In genomic region chr1:145932522-145933009, GRCh38 we compare ENCODE assay signal across 8 cellular contexts. TPM values are rescaled to one million over a fixed set of nuclear protein-coding genes. Genes with fewer than 3 reads are reported as not detected.
DNase-seq lines count a peak whose midpoint lies in the region; ATAC-seq and TF ChIP-seq lines count a peak whose summit lies in the region.
"Not testable (repeated sequence)": the region's sequence is repeated elsewhere in the genome, so short reads cannot be mapped to it uniquely, and the experiment has no call there.

No MANE protein-coding gene starts in this region.

- H3K27ac ChIP-seq in CD4-positive, alpha-beta memory T cell (ENCODE audit: low read depth, low read length): peak overlapping the region; percentile 47
- H3K27ac ChIP-seq in OCI-LY1 (ENCODE audit: low read depth, low read length, poor library complexity, severe bottlenecking) (peak overlapping the region; percentile 85), lower lobe of right lung (peak overlapping the region; percentile 28)

- not testable (repeated sequence) for H3K79me2 ChIP-seq in OCI-LY1 (ENCODE audit: insufficient read depth, low read length)

- peaks cover 34% of the 10 kb centered on the region for H3K4me1 ChIP-seq in CD4-positive, alpha-beta memory T cell (ENCODE audit: insufficient read depth, low read length)
- peaks cover 34% of the 10 kb centered on the region for H3K4me1 ChIP-seq in OCI-LY1 (ENCODE audit: insufficient read depth, low read length, severe bottlenecking)
- peaks cover 20% of the 10 kb centered on the region for H3K4me1 ChIP-seq in lower lobe of right lung

- peaks cover 17% of the 10 kb centered on the region for H3K36me3 ChIP-seq in CD4-positive, alpha-beta memory T cell (ENCODE audit: insufficient read depth, low read length)
- H3K36me3 ChIP-seq in OCI-LY1 (ENCODE audit: insufficient read depth, low read length): peaks cover 13% of the 10 kb centered on the region; the same call in 1 of the 2 replicates
- H3K36me3 ChIP-seq in lower lobe of right lung: peaks cover 44% of the 10 kb centered on the region

- peak overlapping the region in 7 of 8 donors; percentile 56 to 79 (median 76) for H3K4me3 Mint-ChIP-seq in CD4-positive, alpha-beta memory T cell

- CTCF ChIA-PET in CD4-positive, alpha-beta memory T cell (lab: Charles Lee; ENCODE audit: partially characterized antibody): interaction anchor here (1.3 to 3.2 kb wide), 3 partner anchors 25 to 46 kb away, joined by 4 to 14 read pairs (median 5); partner anchors contain the start of gene LIX1L

- POLR2A ChIA-PET in CD4-positive, alpha-beta memory T cell (lab: Charles Lee; ENCODE audit: partially characterized antibody): interaction anchor here (1.0 to 8.6 kb wide), 5 partner anchors 14 to 87 kb away, joined by 3 to 444 read pairs (median 4); partner anchors contain the start of genes ANKRD34A, LIX1L, NUDT17 and PEX11B

- peak in 1 of 2 donors; percentile 33 for ATAC-seq in lower lobe of right lung

- H3K4me3 ChIP-seq in CD4-positive, alpha-beta memory T cell (ENCODE audit: low read length in 2 of 2); lower lobe of right lung: not testable (repeated sequence)
- H3K4me3 ChIP-seq in OCI-LY1 (ENCODE audit: low read depth, low read length, poor library complexity, severe bottlenecking): peak overlapping the region; percentile 45

- not testable (repeated sequence) for H3K9me3 ChIP-seq in CD4-positive, alpha-beta memory T cell (ENCODE audit: control insufficient read depth in 1 of 2, low read length in 2 of 2); OCI-LY1 (ENCODE audit: low read length); lower lobe of right lung

- H3K4me2 ChIP-seq in OCI-LY1 (ENCODE audit: low read length): peak overlapping the region; percentile 58

- peaks cover 19 to 43% (median 30%) of the 10 kb centered on the region in 4 donors for H3K4me1 Mint-ChIP-seq in CD4-positive, alpha-beta memory T cell

- peak overlapping the region; percentile 87 to 96 (median 93) for H3K27ac Mint-ChIP-seq in CD4-positive, alpha-beta memory T cell

- intact Hi-C loops in CD4-positive, alpha-beta memory T cell (cut with micrococcal nuclease); lower lobe of right lung (cut with DNase I): not testable (repeated sequence)

- not testable (repeated sequence) for TF ChIP-seq CTCF in OCI-LY1 (IDR thresholded peaks at IDR 0.05; ENCODE audit: low read length); lower lobe of right lung (IDR thresholded peaks at IDR 0.05)

- not testable (repeated sequence) for H3K27me3 ChIP-seq in CD4-positive, alpha-beta memory T cell (ENCODE audit: insufficient read depth, low read length); OCI-LY1 (ENCODE audit: insufficient read depth, low read length); lower lobe of right lung (ENCODE audit: low read depth)

- not testable (repeated sequence) for H3K27me3 Mint-ChIP-seq in CD4-positive, alpha-beta memory T cell

- not testable (repeated sequence) for H3F3A ChIP-seq in OCI-LY1 (ENCODE audit: insufficient read depth, low read length)

- peak; percentile 39 to 66 (median 55) for DNase-seq in CD4-positive, alpha-beta memory T cell
- DNase-seq in KBM-7 (peak; percentile 83), UCSD-AML1 (lab: John Stamatoyannopoulos, UW; ENCODE audit: unreplicated experiment) (peak; percentile 18)
- DNase-seq in activated T-cell treated with anti-CD3 and anti-CD28 coated beads, Interleukin-2, amount 50 U/mL, for 48 hours: peak; percentile 52 to 63
- DNase-seq in central memory CD4-positive, alpha-beta T cell: peak; percentile 58
- not testable (repeated sequence) for DNase-seq in lower lobe of right lung
- peak; percentile 19 for DNase-seq in stimulated activated CD4-positive, alpha-beta T cell treated with anti-CD3 and anti-CD28 coated beads, Interleukin-4, amount 100 ng/mL, for 24 hours

- H3K36me3 Mint-ChIP-seq in CD4-positive, alpha-beta memory T cell: peaks cover 22 to 34% of the 10 kb centered on the region in 2 donors

- H4K20me1 ChIP-seq in OCI-LY1 (ENCODE audit: insufficient read depth, low read length): not testable (repeated sequence)

- H3K9ac ChIP-seq in OCI-LY1 (ENCODE audit: low read length): peak overlapping the region; percentile 31; the same call in 1 of the 2 replicates

- H3K9me3 Mint-ChIP-seq in CD4-positive, alpha-beta memory T cell: not testable (repeated sequence)

- H2AFZ ChIP-seq in OCI-LY1 (ENCODE audit: low read length): not testable (repeated sequence)

- in situ Hi-C loops in KBM-7 (cut with MboI; ENCODE audit: low pct_unique_long_range_greater_than_20kb, low sequenced_read_pairs): not testable (repeated sequence)

- H3K9me2 ChIP-seq in OCI-LY1 (ENCODE audit: low read depth, low read length): not testable (repeated sequence)

RNA-seq across cellular contexts. Expression of gene RBM8A, which starts 5.3 kb away (rescaled TPM):
- 100 to 1,000 TPM; 116 to 122 TPM for total RNA-seq in CD4-positive, alpha-beta memory T cell
- 100 to 1,000 TPM; 129 to 169 TPM for polyA plus RNA-seq in CD4-positive, alpha-beta memory T cell
- total RNA-seq in lower lobe of right lung: 109 TPM

RNA-seq across cellular contexts. Expression of gene PEX11B, which starts 14.0 kb away (rescaled TPM):
- 10 to 100 TPM; 34.7 to 38.7 TPM for total RNA-seq in CD4-positive, alpha-beta memory T cell
- polyA plus RNA-seq in CD4-positive, alpha-beta memory T cell: 10 to 100 TPM; 54.4 to 55.3 TPM
- 28.6 TPM for total RNA-seq in lower lobe of right lung

RNA-seq across cellular contexts. Expression of gene ITGA10, which starts 22.7 kb away (rescaled TPM):
- total RNA-seq in CD4-positive, alpha-beta memory T cell: 1 to 10 TPM; 5.4 to 5.5 TPM
- under 1 TPM; 0.17 to 0.30 TPM for polyA plus RNA-seq in CD4-positive, alpha-beta memory T cell
- 7.7 TPM for total RNA-seq in lower lobe of right lung

RNA-seq across cellular contexts. Expression of gene LIX1L, which starts 25.3 kb away (rescaled TPM):
- total RNA-seq in CD4-positive, alpha-beta memory T cell: 10 to 100 TPM; 64.5 to 66.1 TPM
- polyA plus RNA-seq in CD4-positive, alpha-beta memory T cell: 10 to 100 TPM; 35.3 to 35.7 TPM
- total RNA-seq in lower lobe of right lung: 30.9 TPM

RNA-seq across cellular contexts. Expression of gene ANKRD34A, which starts 31.8 kb away (rescaled TPM):
- 1 to 10 TPM; 1.8 to 2.1 TPM for total RNA-seq in CD4-positive, alpha-beta memory T cell
- under 1 TPM in 1 of 2 donors, not detected in 1; 0.60 TPM for polyA plus RNA-seq in CD4-positive, alpha-beta memory T cell
- total RNA-seq in lower lobe of right lung: 0.41 TPM

Comparison
In these comparisons a context has a peak if more than half of its experiments do, and no peak if none do; other contexts are left out.
1. H3K27ac ChIP-seq: peak in every context shown above with its lines; median percentile 85 in OCI-LY1; 47 in CD4-positive, alpha-beta memory T cell; 28 in lower lobe of right lung.